ENCODE assay signal across 20 cellular contexts in the genomic region with DNA sequence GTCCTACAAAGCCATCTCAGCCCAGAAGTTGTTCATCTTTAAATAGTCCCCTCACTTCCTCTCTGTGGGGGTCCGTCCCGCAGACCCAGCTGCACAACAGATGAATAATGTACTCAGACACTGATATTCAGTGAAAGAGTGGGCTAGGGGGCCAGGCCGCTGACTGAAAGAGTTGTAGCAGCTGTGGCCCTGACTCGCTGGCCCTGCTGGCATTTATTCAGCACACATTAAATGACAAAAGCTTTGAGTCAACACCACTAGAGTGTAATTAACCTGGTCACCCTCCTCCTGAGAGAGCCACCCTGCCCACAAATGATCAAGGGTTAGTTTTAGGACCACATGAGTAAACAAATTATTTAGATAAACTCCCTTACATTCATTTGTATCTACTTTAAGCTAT.
DNase-seq lines count a peak whose midpoint lies in the region; ATAC-seq and TF ChIP-seq lines count a peak whose summit lies in the region.
"Had no signal": no experiment of that assay in that cellular context is flagged by ENCODE, and none has a peak within 500 bp of the region (broad histone marks: within the 10 kb centered on the region; RNA-seq: fewer than 3 reads in every experiment).

No MANE protein-coding gene starts in this region.

- DNase-seq in NCI-H82 (lab: John Stamatoyannopoulos, UW) (peak; percentile 70), NCI-H82 treated with DMSO at 0.1 percent for 48 hours (lab: John Stamatoyannopoulos, UW; ENCODE audit: unreplicated experiment) (no peak), NCI-H2227 treated with DMSO at 0.1 percent for 48 hours (lab: John Stamatoyannopoulos, UW) (peak; percentile 39), WTC11 (ENCODE audit: low spot score) (peak; percentile 43), progenitor cell of endocrine pancreas (ENCODE audit: low spot score, unreplicated experiment) (no peak), RWPE1 (ENCODE audit: low spot score) (no peak), adrenal gland (no peak)
- no peak for DNase-seq in activated CD4-positive, CD25-positive, alpha-beta regulatory T cell (lab: John Stamatoyannopoulos, UW)
- DNase-seq: DMS79, NCI-H1092 treated with DMSO at 0.1 percent for 48 hours, NCI-H1436 treated with DMSO at 0.1 percent for 48 hours, NCI-H2029, Right ventricle myocardium superior had no signal

- H3K9me3 ChIP-seq in adrenal gland (replicated peaks in 1 of 3), result no peaks in the 10 kb centered on the region

- H3K4me3 Mint-ChIP-seq in WTC11 (no peak overlapping the region), progenitor cell of endocrine pancreas (ENCODE audit: low read depth) (no peak overlapping the region)
- H3K4me3 Mint-ChIP-seq: B cell; CD14-positive monocyte; T-helper 1 cell treated with Interleukin-12 subunit alpha and Interleukin-12 subunit beta and Interleukin-4 antibody, amounts not matched to agents 30 μg/mL and 1 μg/mL, for 36 hours had no signal

- no peak for TF ChIP-seq POLR2A in adrenal gland (IDR thresholded peaks at IDR 0.05)

- H3K36me3 Mint-ChIP-seq in WTC11, result no peaks in the 10 kb centered on the region
- peaks cover 1% of the 10 kb centered on the region for H3K36me3 Mint-ChIP-seq in progenitor cell of endocrine pancreas (ENCODE audit: insufficient read depth)
- H3K36me3 Mint-ChIP-seq: CD14-positive monocyte had no signal

- peaks cover 17% of the 10 kb centered on the region for H3K4me1 Mint-ChIP-seq in WTC11
- H3K4me1 Mint-ChIP-seq in progenitor cell of endocrine pancreas (ENCODE audit: low read depth), result no peaks in the 10 kb centered on the region
- H3K4me1 Mint-ChIP-seq: B cell, CD14-positive monocyte had no signal

- H3K4me1 ChIP-seq in adrenal gland (replicated peaks in 1 of 2), result no peaks in the 10 kb centered on the region

- CTCF ChIA-PET in WTC11 (lab: Charles Lee) (interaction anchor here (2.0 kb wide), 1 partner anchor 133 kb away, joined by 5 read pairs; no protein-coding TSS in a partner anchor), RWPE1 (lab: Yijun Ruan, JAX) (no interaction called here)

- H3K36me3 ChIP-seq in adrenal gland (replicated peaks in 1 of 2), result no peaks in the 10 kb centered on the region

- POLR2A ChIA-PET in WTC11 (lab: Charles Lee) (no interaction called here), RWPE1 (lab: Yijun Ruan, JAX; ENCODE audit: low non-redundant PET) (no interaction called here)

- TF ChIP-seq CTCF in WTC11 (IDR thresholded peaks at IDR 0.05) (no peak), progenitor cell of endocrine pancreas (IDR thresholded peaks at IDR 0.05; ENCODE audit: unreplicated experiment) (no peak), RWPE1 (conservative IDR thresholded peaks at IDR 0.05; ENCODE audit: low read depth) (no peak), adrenal gland (IDR thresholded peaks at IDR 0.05) (no peak)

- peaks cover 24% of the 10 kb centered on the region for H3K27me3 Mint-ChIP-seq in WTC11 (ENCODE audit: low read depth)
- peaks cover 16% of the 10 kb centered on the region for H3K27me3 Mint-ChIP-seq in progenitor cell of endocrine pancreas

- WGBS in adrenal gland, 4 donors, result 47 to 58% (median 51%) methylated on average over 4 of the region's 4 CpGs

- H3K9me3 Mint-ChIP-seq in WTC11 (no peaks in the 10 kb centered on the region), progenitor cell of endocrine pancreas (ENCODE audit: low read depth) (peaks cover 15% of the 10 kb centered on the region)
- H3K9me3 Mint-ChIP-seq: T-helper 1 cell treated with Interleukin-12 subunit alpha and Interleukin-12 subunit beta and Interleukin-4 antibody, amounts not matched to agents 30 μg/mL and 1 μg/mL, for 36 hours had no signal

- no peak overlapping the region for H3K27ac Mint-ChIP-seq in WTC11
- H3K27ac Mint-ChIP-seq in progenitor cell of endocrine pancreas, result no peak overlapping the region
- H3K27ac Mint-ChIP-seq: B cell; CD14-positive monocyte; T-helper 1 cell treated with Interleukin-12 subunit alpha and Interleukin-12 subunit beta and Interleukin-4 antibody, amounts not matched to agents 30 μg/mL and 1 μg/mL, for 36 hours had no signal

- no peaks in the 10 kb centered on the region for H3K27me3 ChIP-seq in adrenal gland

- H3K27ac ChIP-seq in RWPE1 (no peak overlapping the region), adrenal gland (no peak overlapping the region)
- H3K27ac ChIP-seq: GM23248, KMS-11 had no signal

- intact Hi-C loops in adrenal gland (cut with DNase I), result no loop called here

- no peak overlapping the region for H3K4me3 ChIP-seq in adrenal gland
- H3K4me3 ChIP-seq: GM12878, GM23248 had no signal

- peak; percentile 92 for ATAC-seq in WTC11
- ATAC-seq: GM12878, HCT116 had no signal

TF ChIP-seq in WTC11, 78 proteins besides CTCF, POLR2A, EP300 and RAD21:
- no peak for TF ChIP-seq NR3C1 (CRISPR knock-in tag; conservative IDR thresholded peaks at IDR 0.05; ENCODE audit: low read depth)
- no peak for TF ChIP-seq GRHL2 (CRISPR knock-in tag; IDR thresholded peaks at IDR 0.05; ENCODE audit: insufficient replicate concordance, severe bottlenecking)
- no peak for TF ChIP-seq NR2C2 (CRISPR knock-in tag; IDR thresholded peaks at IDR 0.05)
- no peak for TF ChIP-seq ELF4 (CRISPR knock-in tag; IDR thresholded peaks at IDR 0.05; ENCODE audit: low read depth)
- TF ChIP-seq GTF2I (CRISPR knock-in tag; conservative IDR thresholded peaks at IDR 0.05), result no peak
- TF ChIP-seq PRRX2 (CRISPR knock-in tag; IDR thresholded peaks at IDR 0.05), result no peak
- TF ChIP-seq E2F4 (CRISPR knock-in tag; IDR thresholded peaks at IDR 0.05; ENCODE audit: borderline replicate concordance, low read depth), result no peak

Comparison
In these comparisons a context has a peak if more than half of its experiments do, and no peak if none do; other contexts are left out.
1. DNase-seq: peak in NCI-H82 (single experiment), NCI-H2227 treated with DMSO at 0.1 percent for 48 hours (single experiment) and WTC11 (single experiment); none in NCI-H82 treated with DMSO at 0.1 percent for 48 hours (single experiment), progenitor cell of endocrine pancreas (single experiment), activated CD4-positive, CD25-positive, alpha-beta regulatory T cell (0 of 4), RWPE1 (single experiment) and adrenal gland (0 of 7).